30 cellular contexts compared by ENCODE assay signal in the genomic region with DNA sequence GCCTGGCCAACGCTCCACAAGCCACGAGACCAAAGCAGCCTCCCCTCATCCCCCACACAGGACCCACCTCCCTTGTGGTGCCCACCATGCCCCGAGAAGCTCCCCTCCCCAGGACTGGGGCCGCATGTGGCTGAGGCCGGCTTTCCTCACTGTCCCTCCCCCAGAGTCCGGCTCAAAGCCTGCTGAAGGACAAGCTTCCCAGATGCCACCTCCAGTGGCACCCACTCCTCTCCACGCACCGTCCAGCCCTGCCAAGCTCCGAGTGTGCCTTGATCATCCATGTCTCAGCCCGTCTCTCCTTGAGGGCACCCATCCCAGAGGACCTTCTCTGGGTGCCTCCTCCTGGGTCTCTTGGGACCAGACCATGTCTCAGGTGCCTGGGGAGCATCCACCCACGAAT. TPM values are rescaled to one million over a fixed set of nuclear protein-coding genes. Genes with fewer than 3 reads are reported as not detected.
DNase-seq lines count a peak whose midpoint lies in the region; ATAC-seq and TF ChIP-seq lines count a peak whose summit lies in the region.
"Had no signal": no experiment of that assay in that cellular context is flagged by ENCODE, and none has a peak within 500 bp of the region (broad histone marks: within the 10 kb centered on the region; RNA-seq: fewer than 3 reads in every experiment).

No MANE protein-coding gene starts in this region.

- peaks cover 15% of the 10 kb centered on the region for H3K4me1 Mint-ChIP-seq in stimulated activated effector memory CD8-positive, alpha-beta T cell treated with anti-CD3 and anti-CD28 coated beads, Interleukin-12 subunit alpha, Interleukin-12 subunit beta, amount 100 ng/mL, for 72 hours
- H3K4me1 Mint-ChIP-seq: activated CD4-positive, alpha-beta T cell treated with anti-CD3 and anti-CD28 coated beads, Interleukin-2, amount 10 ng/mL, durations not matched to agents 24 days and 14 days; stimulated activated naive CD8-positive, alpha-beta T cell treated with anti-CD3 and anti-CD28 coated beads, Interleukin-15, amount 100 ng/mL, for 72 hours had no signal

- peak; percentile 23; the same call in 1 of the 2 replicates for ATAC-seq in Panc1
- no peak for ATAC-seq in stimulated activated effector memory CD8-positive, alpha-beta T cell treated with anti-CD3 and anti-CD28 coated beads, Interleukin-12 subunit alpha, Interleukin-12 subunit beta, amount 100 ng/mL, for 72 hours
- ATAC-seq: activated T-cell treated with anti-CD3 and anti-CD28 coated beads, Interleukin-2, amount 50 U/mL, for 4 hours; body of pancreas; foreskin keratinocyte; stimulated activated naive CD8-positive, alpha-beta T cell treated with anti-CD3 and anti-CD28 coated beads, Interleukin-15, amount 100 ng/mL, for 72 hours had no signal

- no peak overlapping the region for H2AFZ ChIP-seq in mesenchymal stem cell (ENCODE audit: low read depth, low read length)

- H2BK120ac ChIP-seq in mesenchymal stem cell (ENCODE audit: low read depth, low read length), result no peak overlapping the region

- H3K27ac ChIP-seq in BLaER1 treated with 17β-estradiol and CSF1 and Interleukin-3, amounts not matched to agents 10 nM and 100 nM, result no peak overlapping the region
- H3K27ac ChIP-seq in Panc1 (ENCODE audit: low read length) (no peak overlapping the region), mesenchymal stem cell (ENCODE audit: low read length, poor library complexity, severe bottlenecking) (no peak overlapping the region), ascending aorta (no peak overlapping the region)
- H3K27ac ChIP-seq: body of pancreas, esophagus squamous epithelium, foreskin keratinocyte, KMS-11, vagina, WERI-Rb-1 had no signal

- no peak overlapping the region for H3K14ac ChIP-seq in mesenchymal stem cell (ENCODE audit: low read length in 2 of 2)

- H3K23ac ChIP-seq in mesenchymal stem cell (ENCODE audit: low read length in 2 of 2), result no peak overlapping the region

- H3K36me3 Mint-ChIP-seq in stimulated activated effector memory CD8-positive, alpha-beta T cell treated with anti-CD3 and anti-CD28 coated beads, Interleukin-12 subunit alpha, Interleukin-12 subunit beta, amount 100 ng/mL, for 72 hours, result peaks cover 24% of the 10 kb centered on the region

- TF ChIP-seq CTCF in Panc1 (IDR thresholded peaks at IDR 0.05), result no peak
- TF ChIP-seq CTCF in ascending aorta (IDR thresholded peaks at IDR 0.05), result no peak

- H3K18ac ChIP-seq in mesenchymal stem cell (ENCODE audit: low read depth in 1 of 2, low read length in 2 of 2), result no peak overlapping the region

- peaks cover 0 to 48% (median 29%) of the 10 kb centered on the region in 10 experiments; a peak in 14 of 20 replicates for H3K4me1 ChIP-seq in BLaER1 treated with 17β-estradiol and CSF1 and Interleukin-3, amounts not matched to agents 10 nM and 100 nM
- H3K4me1 ChIP-seq in Panc1 (ENCODE audit: control insufficient read depth, insufficient read depth, low read length) (no peaks in the 10 kb centered on the region), mesenchymal stem cell (ENCODE audit: control insufficient read depth, insufficient read depth, low read depth, low read length) (peaks cover 22% of the 10 kb centered on the region), ascending aorta (no peaks in the 10 kb centered on the region)
- H3K4me1 ChIP-seq: body of pancreas, esophagus squamous epithelium, foreskin keratinocyte, vagina had no signal

- no peaks in the 10 kb centered on the region; a peak in 1 of 22 replicates for H3K36me3 ChIP-seq in BLaER1 treated with 17β-estradiol and CSF1 and Interleukin-3, amounts not matched to agents 10 nM and 100 nM
- no peaks in the 10 kb centered on the region for H3K36me3 ChIP-seq in Panc1 (ENCODE audit: control insufficient read depth, insufficient read depth, low read length)
- peaks cover 0 to 17% of the 10 kb centered on the region in 2 experiments for H3K36me3 ChIP-seq in mesenchymal stem cell (ENCODE audit: control insufficient read depth in 1 of 2, insufficient read depth in 2 of 2, low read depth in 1 of 2, low read length in 2 of 2)
- no peaks in the 10 kb centered on the region for H3K36me3 ChIP-seq in ascending aorta
- H3K36me3 ChIP-seq: esophagus squamous epithelium, vagina, WERI-Rb-1 had no signal

- H3K27ac Mint-ChIP-seq in stimulated activated effector memory CD8-positive, alpha-beta T cell treated with anti-CD3 and anti-CD28 coated beads, Interleukin-12 subunit alpha, Interleukin-12 subunit beta, amount 100 ng/mL, for 72 hours, result peak overlapping the region; percentile 47
- H3K27ac Mint-ChIP-seq: activated CD4-positive, alpha-beta T cell treated with anti-CD3 and anti-CD28 coated beads, Interleukin-2, amount 10 ng/mL, durations not matched to agents 24 days and 14 days had no signal

- no peak overlapping the region for H2BK5ac ChIP-seq in mesenchymal stem cell (ENCODE audit: low read depth, low read length, poor library complexity, severe bottlenecking)

- H3K9ac ChIP-seq in BLaER1 treated with 17β-estradiol and CSF1 and Interleukin-3, amounts not matched to agents 10 nM and 100 nM, result no peak overlapping the region
- H3K9ac ChIP-seq in mesenchymal stem cell (ENCODE audit: low read length), result no peak overlapping the region
- H3K9ac ChIP-seq: KMS-11 had no signal

- intact Hi-C loops in Panc1 (cut with micrococcal nuclease; ENCODE audit: unreplicated experiment) (no loop called here), ascending aorta (cut with DNase I) (no loop called here)

- POLR2A ChIA-PET in Panc1 (lab: Charles Lee), result no interaction called here

- no peak overlapping the region for H4K8ac ChIP-seq in mesenchymal stem cell (ENCODE audit: low read length)

- BruUV-seq in Panc1 (replicated peaks; lab: Mats Ljungman, UMichigan), result no TSS peak

- no peak overlapping the region for H3K4me3 ChIP-seq in BLaER1 treated with 17β-estradiol and CSF1 and Interleukin-3, amounts not matched to agents 10 nM and 100 nM
- H3K4me3 ChIP-seq in Panc1 (ENCODE audit: low read depth in 2 of 2, low read length in 2 of 2) (no peak overlapping the region), mesenchymal stem cell (ENCODE audit: insufficient read depth in 1 of 2, low read depth in 1 of 2, low read length in 2 of 2) (no peak overlapping the region), ascending aorta (no peak overlapping the region)
- H3K4me3 ChIP-seq: body of pancreas, esophagus squamous epithelium, vagina had no signal

- peaks cover 2% of the 10 kb centered on the region for H3K79me1 ChIP-seq in mesenchymal stem cell (replicated peaks; ENCODE audit: low read length, poor library complexity, severe bottlenecking)

- no peak for DNase-seq in Panc1 (ENCODE audit: low read depth, low spot score)
- no peak for DNase-seq in mesenchymal stem cell
- DNase-seq in stimulated activated effector memory CD8-positive, alpha-beta T cell treated with anti-CD3 and anti-CD28 coated beads, Interleukin-12 subunit alpha, Interleukin-12 subunit beta, amount 100 ng/mL, for 72 hours (ENCODE audit: low spot score in 2 of 2), result peak in 1 of 2 donors; percentile 46
- no peak for DNase-seq in NCI-H128 (lab: John Stamatoyannopoulos, UW; ENCODE audit: unreplicated experiment)
- no peak for DNase-seq in ascending aorta (ENCODE audit: low spot score in 2 of 2)
- DNase-seq in NCI-H345 treated with DMSO at 0.1 percent for 48 hours (lab: John Stamatoyannopoulos, UW; ENCODE audit: unreplicated experiment), result no peak
- DNase-seq: activated CD4-positive, alpha-beta T cell treated with anti-CD3 and anti-CD28 coated beads, Interleukin-2, amount 10 ng/mL, durations not matched to agents 24 days and 14 days; activated T-cell treated with anti-CD3 and anti-CD28 coated beads, Interleukin-2, amount 50 U/mL, for 4 hours; body of pancreas; C1 segment of cervical spinal cord; cerebellar nuclear complex; dermis blood vessel endothelial cell; esophagus squamous epithelium; foreskin keratinocyte; H9; islet precursor cell; midbrain; MM.1S; naive thymus-derived CD4-positive, alpha-beta T cell; NCI-H1417; NCI-H2029 treated with DMSO at 0.1 percent for 48 hours; NCI-H526 treated with DMSO at 0.1 percent for 48 hours; retina; SHP77 treated with DMSO at 0.1 percent for 48 hours; T1000; WERI-Rb-1 had no signal

- H3K4me3 Mint-ChIP-seq in stimulated activated effector memory CD8-positive, alpha-beta T cell treated with anti-CD3 and anti-CD28 coated beads, Interleukin-12 subunit alpha, Interleukin-12 subunit beta, amount 100 ng/mL, for 72 hours, result peak overlapping the region; percentile 18
- H3K4me3 Mint-ChIP-seq: activated CD4-positive, alpha-beta T cell treated with anti-CD3 and anti-CD28 coated beads, Interleukin-2, amount 10 ng/mL, durations not matched to agents 24 days and 14 days; activated T-cell treated with anti-CD3 and anti-CD28 coated beads, Interleukin-2, amount 50 U/mL, for 4 hours; H9; naive thymus-derived CD4-positive, alpha-beta T cell; stimulated activated naive CD8-positive, alpha-beta T cell treated with anti-CD3 and anti-CD28 coated beads, Interleukin-15, amount 100 ng/mL, for 72 hours had no signal

- no peak overlapping the region for H3K4ac ChIP-seq in mesenchymal stem cell (ENCODE audit: low read depth in 1 of 2, low read length in 2 of 2)

- peaks cover 0 to 18% (median 0%) of the 10 kb centered on the region in 11 experiments; a peak in 3 of 22 replicates for H3K9me3 ChIP-seq in BLaER1 treated with 17β-estradiol and CSF1 and Interleukin-3, amounts not matched to agents 10 nM and 100 nM (replicated peaks in 1 of 11)
- H3K9me3 ChIP-seq in Panc1 (ENCODE audit: control insufficient read depth, insufficient read depth, low read depth, low read length) (no peaks in the 10 kb centered on the region), mesenchymal stem cell (ENCODE audit: control insufficient read depth, low read length) (no peaks in the 10 kb centered on the region), ascending aorta (peaks cover 0 to 9% of the 10 kb centered on the region in 2 donors)
- H3K9me3 ChIP-seq: body of pancreas, esophagus squamous epithelium, vagina had no signal

- in situ Hi-C loops in Panc1 (cut with HindIII; ENCODE audit: low pct_unique_long_range_greater_than_20kb, low sequenced_read_pairs), result no loop called here

- CTCF ChIA-PET in Panc1 (lab: Charles Lee), result no interaction called here

- H4K91ac ChIP-seq in mesenchymal stem cell (ENCODE audit: low read length), result no peak overlapping the region

- H3K4me2 ChIP-seq in BLaER1 treated with 17β-estradiol and CSF1 and Interleukin-3, amounts not matched to agents 10 nM and 100 nM, result peak overlapping the region in 8 of 11 experiments; percentile 1 to 63 (median 44); a peak in 14 of 22 replicates
- no peak overlapping the region for H3K4me2 ChIP-seq in mesenchymal stem cell (ENCODE audit: low read length, poor library complexity, severe bottlenecking)
- H3K4me2 ChIP-seq: KMS-11 had no signal

- H2AK5ac ChIP-seq in mesenchymal stem cell (ENCODE audit: low read length, severe bottlenecking), result peak overlapping the region; percentile 33

- H2BK12ac ChIP-seq in mesenchymal stem cell (ENCODE audit: low read length in 2 of 2), result no peak overlapping the region

- peaks cover 1% of the 10 kb centered on the region for H3K9me3 Mint-ChIP-seq in stimulated activated effector memory CD8-positive, alpha-beta T cell treated with anti-CD3 and anti-CD28 coated beads, Interleukin-12 subunit alpha, Interleukin-12 subunit beta, amount 100 ng/mL, for 72 hours
- H3K9me3 Mint-ChIP-seq: activated CD4-positive, alpha-beta T cell treated with anti-CD3 and anti-CD28 coated beads, Interleukin-2, amount 10 ng/mL, durations not matched to agents 24 days and 14 days had no signal

- WGBS in mesenchymal stem cell, result 79% methylated on average over 11 of the region's 11 CpGs

- H4K20me1 ChIP-seq in BLaER1 treated with 17β-estradiol and CSF1 and Interleukin-3, amounts not matched to agents 10 nM and 100 nM, result no peaks in the 10 kb centered on the region; a peak in 1 of 22 replicates

- peaks cover 0 to 4% (median 0%) of the 10 kb centered on the region in 11 experiments; a peak in 1 of 22 replicates for H3K27me3 ChIP-seq in BLaER1 treated with 17β-estradiol and CSF1 and Interleukin-3, amounts not matched to agents 10 nM and 100 nM
- no peaks in the 10 kb centered on the region for H3K27me3 ChIP-seq in Panc1 (ENCODE audit: control insufficient read depth, insufficient read depth, low read length)
- peaks cover 0 to 4% of the 10 kb centered on the region in 2 experiments for H3K27me3 ChIP-seq in mesenchymal stem cell (ENCODE audit: control insufficient read depth in 1 of 2, insufficient read depth in 1 of 2, low read length in 2 of 2)
- H3K27me3 ChIP-seq in ascending aorta, result no peaks in the 10 kb centered on the region
- H3K27me3 ChIP-seq: body of pancreas, esophagus squamous epithelium, foreskin keratinocyte, vagina had no signal

- no peak overlapping the region for H2BK15ac ChIP-seq in mesenchymal stem cell (ENCODE audit: low read depth, poor library complexity, severe bottlenecking)

RNA-seq across cellular contexts. Expression of gene MXD4, which starts 58.8 kb away (rescaled TPM):
- total RNA-seq in Panc1 (2021; ENCODE audit: unreplicated experiment) (32.7 TPM), ascending aorta (83.2 TPM)
- polyA plus RNA-seq in Panc1 (2012; ENCODE audit: insufficient read length), result 45.0 TPM
- polyA plus RNA-seq in mesenchymal stem cell (2013, experiment 1 of 2), result 61.3 TPM
- 61.0 TPM for polyA plus RNA-seq in mesenchymal stem cell (2013, experiment 2 of 2)
